Comparison of ENCODE assay signal across 18 cellular contexts in the genomic region with DNA sequence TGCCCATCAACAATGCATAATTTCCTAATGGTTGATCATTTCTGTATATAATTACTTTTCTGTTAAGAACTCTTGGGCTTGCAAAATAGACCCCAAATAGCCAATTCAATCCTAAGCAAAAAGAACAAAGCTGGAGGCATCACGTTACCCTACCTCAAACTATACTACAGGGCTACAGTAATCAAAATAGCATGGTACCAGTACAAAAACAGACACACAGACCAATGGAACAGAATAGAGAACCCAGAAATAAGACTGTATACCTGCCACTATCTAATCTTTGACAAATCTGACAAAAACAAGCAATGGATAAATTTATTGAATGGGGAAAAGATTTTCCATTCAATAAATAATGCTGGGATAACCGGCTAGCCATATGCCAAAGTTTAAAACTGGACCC.
DNase-seq lines count a peak whose midpoint lies in the region; ATAC-seq and TF ChIP-seq lines count a peak whose summit lies in the region.
"Had no signal": no experiment of that assay in that cellular context is flagged by ENCODE, and none has a peak within 500 bp of the region (broad histone marks: within the 10 kb centered on the region; RNA-seq: fewer than 3 reads in every experiment).

No MANE protein-coding gene starts in this region.

- intact Hi-C loops in activated CD4-positive, alpha-beta T cell treated with anti-CD3 and anti-CD28 coated beads for 36 hours (cut with DNase I, micrococcal nuclease), result no loop called here
- intact Hi-C loops in PC-9 (cut with micrococcal nuclease; ENCODE audit: unreplicated experiment), result loop anchor here (5.0 kb wide), 1 partner anchor 56 kb away; no protein-coding TSS in a partner anchor

- POLR2A ChIA-PET in activated CD4-positive, alpha-beta T cell treated with anti-CD3 and anti-CD28 coated beads for 36 hours (lab: Charles Lee), result no interaction called here
- POLR2A ChIA-PET in PC-9 (lab: Charles Lee; ENCODE audit: unreplicated experiment), result no interaction called here

- BruUV-seq in PC-9 (replicated peaks; lab: Mats Ljungman, UMichigan), result no TSS peak

- CTCF ChIA-PET in activated CD4-positive, alpha-beta T cell treated with anti-CD3 and anti-CD28 coated beads for 36 hours (lab: Charles Lee), result no interaction called here
- CTCF ChIA-PET in PC-9 (lab: Charles Lee), result no interaction called here

- 20 to 32% methylated on average over 2 of the region's 2 CpGs for WGBS in GM23248 (ENCODE audit: low coverage in 1 of 2, low lambda C conversion rate in 2 of 2, missing lambda C conversion rate in 2 of 2), 2 experiments

- H4K20me1 ChIP-seq in PC-9 (ENCODE audit: insufficient read depth) (no peaks in the 10 kb centered on the region), neural progenitor cell (ENCODE audit: low read depth) (no peaks in the 10 kb centered on the region), GM23248 (ENCODE audit: insufficient read depth) (no peaks in the 10 kb centered on the region)

- H3K27me3 Mint-ChIP-seq in activated CD4-positive, alpha-beta T cell treated with anti-CD3 and anti-CD28 coated beads for 36 hours, result peaks cover 4% of the 10 kb centered on the region
- no peaks in the 10 kb centered on the region for H3K27me3 Mint-ChIP-seq in neural progenitor cell (ENCODE audit: insufficient read depth, low read depth)
- H3K27me3 Mint-ChIP-seq: activated naive CD8-positive, alpha-beta T cell treated with anti-CD3 and anti-CD28 coated beads, Interleukin-2, amount 10 ng/mL, durations not matched to agents 7 days and 5 days had no signal

- TF ChIP-seq CTCF in PC-9 (conservative IDR thresholded peaks at IDR 0.05) (no peak), neural progenitor cell (IDR thresholded peaks at IDR 0.05) (no peak)

- ATAC-seq in activated CD4-positive, alpha-beta T cell treated with anti-CD3 and anti-CD28 coated beads for 36 hours, result no peak
- no peak for ATAC-seq in GM19467 (IDR thresholded peaks at IDR 0.05; ENCODE audit: unreplicated experiment)
- ATAC-seq: CD8-positive, alpha-beta T cell; lower lobe of right lung; natural killer cell treated with Interleukin-12 subunit alpha and Interleukin-12 subunit beta and Interleukin-15 and Interleukin-18, amount 100 ng/mL, for 72 hours had no signal

- H3K9me2 ChIP-seq in PC-9 (ENCODE audit: insufficient read depth) (no peaks in the 10 kb centered on the region), GM23248 (ENCODE audit: insufficient read depth) (no peaks in the 10 kb centered on the region)

- no peak for DNase-seq in activated CD4-positive, alpha-beta T cell treated with anti-CD3 and anti-CD28 coated beads for 36 hours
- no peak for DNase-seq in activated CD4-positive, alpha-beta T cell treated with anti-CD3 and anti-CD28 coated beads, Interleukin-2, amount 50 U/mL, for 48 hours
- DNase-seq in PC-9 (no peak), neural progenitor cell (ENCODE audit: low spot score) (no peak), GM23248 (no peak), erythroblast (lab: John Stamatoyannopoulos, UW) (no peak)
- DNase-seq: 8988T; activated naive CD8-positive, alpha-beta T cell treated with anti-CD3 and anti-CD28 coated beads, Interleukin-2, amount 10 ng/mL, durations not matched to agents 7 days and 5 days; CD8-positive, alpha-beta T cell; lower lobe of right lung; MG63; NCI-H82; SIG-M5; sigmoid colon; stimulated activated CD4-positive, alpha-beta T cell treated with anti-CD3 and anti-CD28 coated beads, Interleukin-4, amount 100 ng/mL, for 1 hour had no signal

- no peaks in the 10 kb centered on the region for H3K4me1 Mint-ChIP-seq in activated CD4-positive, alpha-beta T cell treated with anti-CD3 and anti-CD28 coated beads for 36 hours
- H3K4me1 Mint-ChIP-seq in neural progenitor cell, result peaks cover 5% of the 10 kb centered on the region
- H3K4me1 Mint-ChIP-seq: activated naive CD8-positive, alpha-beta T cell treated with anti-CD3 and anti-CD28 coated beads, Interleukin-2, amount 10 ng/mL, durations not matched to agents 7 days and 5 days had no signal

- H3K4me3 ChIP-seq in PC-9 (peak overlapping the region; percentile 70), endocrine pancreas (ENCODE audit: control insufficient read depth, insufficient read depth, low read length) (peak overlapping the region; percentile 59), neural progenitor cell (peak overlapping the region; percentile 70), GM23248 (no peak overlapping the region)
- H3K4me3 ChIP-seq: MG63 had no signal

- H3K27ac ChIP-seq in PC-9 (no peak overlapping the region; the same call in 1 of the 2 replicates), neural progenitor cell (no peak overlapping the region), GM23248 (no peak overlapping the region)
- H3K27ac ChIP-seq: lower lobe of right lung, sigmoid colon had no signal

- H3K4me2 ChIP-seq in PC-9 (peak overlapping the region; percentile 80), neural progenitor cell (peak overlapping the region; percentile 88), GM23248 (ENCODE audit: unreplicated experiment) (no peak overlapping the region)

- no peak for TF ChIP-seq POLR2A in erythroblast (IDR thresholded peaks at IDR 0.05; ENCODE audit: low read length)

- H3K9me3 ChIP-seq in PC-9 (ENCODE audit: insufficient read depth, low read depth) (no peaks in the 10 kb centered on the region), endocrine pancreas (ENCODE audit: control insufficient read depth, low read length) (no peaks in the 10 kb centered on the region), neural progenitor cell (ENCODE audit: low read depth) (peaks cover 4% of the 10 kb centered on the region), GM23248 (ENCODE audit: low read depth) (no peaks in the 10 kb centered on the region)
- H3K9me3 ChIP-seq: lower lobe of right lung, MG63, sigmoid colon had no signal

- H3K9ac ChIP-seq in endocrine pancreas (ENCODE audit: control insufficient read depth, insufficient read depth, low read length), result no peak overlapping the region
- no peak overlapping the region for H3K9ac ChIP-seq in neural progenitor cell
- H3K9ac ChIP-seq in GM23248, result no peak overlapping the region

- no peaks in the 10 kb centered on the region for H3K9me3 Mint-ChIP-seq in activated CD4-positive, alpha-beta T cell treated with anti-CD3 and anti-CD28 coated beads for 36 hours (ENCODE audit: low read depth)
- H3K9me3 Mint-ChIP-seq in neural progenitor cell, result peaks cover 7% of the 10 kb centered on the region
- H3K9me3 Mint-ChIP-seq: activated naive CD8-positive, alpha-beta T cell treated with anti-CD3 and anti-CD28 coated beads, Interleukin-2, amount 10 ng/mL, durations not matched to agents 7 days and 5 days; CD8-positive, alpha-beta T cell; natural killer cell treated with Interleukin-12 subunit alpha and Interleukin-12 subunit beta and Interleukin-15 and Interleukin-18, amount 100 ng/mL, for 72 hours had no signal

- H3K27me3 ChIP-seq in PC-9 (ENCODE audit: insufficient read depth, low read depth) (no peaks in the 10 kb centered on the region), endocrine pancreas (ENCODE audit: control insufficient read depth, insufficient read depth, low read length) (no peaks in the 10 kb centered on the region), neural progenitor cell (no peaks in the 10 kb centered on the region), GM23248 (replicated peaks; ENCODE audit: insufficient read depth) (no peaks in the 10 kb centered on the region)
- H3K27me3 ChIP-seq: MG63, sigmoid colon had no signal

- H3K36me3 Mint-ChIP-seq in activated CD4-positive, alpha-beta T cell treated with anti-CD3 and anti-CD28 coated beads for 36 hours (ENCODE audit: low read depth), result no peaks in the 10 kb centered on the region
- peaks cover 2% of the 10 kb centered on the region for H3K36me3 Mint-ChIP-seq in neural progenitor cell
- H3K36me3 Mint-ChIP-seq: activated naive CD8-positive, alpha-beta T cell treated with anti-CD3 and anti-CD28 coated beads, Interleukin-2, amount 10 ng/mL, durations not matched to agents 7 days and 5 days; CD8-positive, alpha-beta T cell; natural killer cell treated with Interleukin-12 subunit alpha and Interleukin-12 subunit beta and Interleukin-15 and Interleukin-18, amount 100 ng/mL, for 72 hours had no signal

- no peak overlapping the region for H3K27ac Mint-ChIP-seq in activated CD4-positive, alpha-beta T cell treated with anti-CD3 and anti-CD28 coated beads for 36 hours
- no peak overlapping the region for H3K27ac Mint-ChIP-seq in neural progenitor cell
- H3K27ac Mint-ChIP-seq: activated naive CD8-positive, alpha-beta T cell treated with anti-CD3 and anti-CD28 coated beads, Interleukin-2, amount 10 ng/mL, durations not matched to agents 7 days and 5 days; CD8-positive, alpha-beta T cell; natural killer cell treated with Interleukin-12 subunit alpha and Interleukin-12 subunit beta and Interleukin-15 and Interleukin-18, amount 100 ng/mL, for 72 hours had no signal

- H3K36me3 ChIP-seq in PC-9 (ENCODE audit: low read depth) (no peaks in the 10 kb centered on the region), endocrine pancreas (ENCODE audit: control insufficient read depth, insufficient read depth, low read length) (no peaks in the 10 kb centered on the region), neural progenitor cell (peaks cover 3% of the 10 kb centered on the region), GM23248 (ENCODE audit: low read depth) (no peaks in the 10 kb centered on the region)
- H3K36me3 ChIP-seq: lower lobe of right lung, MG63, sigmoid colon had no signal

- no peaks in the 10 kb centered on the region for H3F3A ChIP-seq in PC-9 (ENCODE audit: insufficient read depth, low read depth)
- no peaks in the 10 kb centered on the region for H3F3A ChIP-seq in neural progenitor cell (ENCODE audit: low read depth)
- no peaks in the 10 kb centered on the region for H3F3A ChIP-seq in GM23248 (ENCODE audit: insufficient read depth)

- H3K79me2 ChIP-seq in PC-9 (ENCODE audit: low read depth) (peaks cover 15% of the 10 kb centered on the region; the same call in 1 of the 2 replicates), neural progenitor cell (ENCODE audit: low read depth) (peaks cover 55% of the 10 kb centered on the region), GM23248 (ENCODE audit: insufficient read depth) (no peaks in the 10 kb centered on the region)

- peak overlapping the region; percentile 80; the same call in 1 of the 2 replicates for H2AFZ ChIP-seq in PC-9
- peak overlapping the region; percentile 92 for H2AFZ ChIP-seq in neural progenitor cell (replicated peaks)
- H2AFZ ChIP-seq in GM23248, result no peak overlapping the region

- H3K4me3 Mint-ChIP-seq in activated CD4-positive, alpha-beta T cell treated with anti-CD3 and anti-CD28 coated beads for 36 hours, result peak overlapping the region; percentile 68
- peak overlapping the region; percentile 83 for H3K4me3 Mint-ChIP-seq in neural progenitor cell
- H3K4me3 Mint-ChIP-seq: CD8-positive, alpha-beta T cell; natural killer cell treated with Interleukin-12 subunit alpha and Interleukin-12 subunit beta and Interleukin-15 and Interleukin-18, amount 100 ng/mL, for 72 hours had no signal

- H3K4me1 ChIP-seq in PC-9 (replicated peaks; ENCODE audit: insufficient read depth) (no peaks in the 10 kb centered on the region), endocrine pancreas (ENCODE audit: control insufficient read depth, insufficient read depth, low read length) (no peaks in the 10 kb centered on the region), neural progenitor cell (peaks cover 3% of the 10 kb centered on the region), GM23248 (ENCODE audit: insufficient read depth) (no peaks in the 10 kb centered on the region)
- H3K4me1 ChIP-seq: lower lobe of right lung, sigmoid colon had no signal

- in situ Hi-C loops in GM23248 (cut with MboI), result no loop called here
